Comparison of ENCODE assay signal across 11 cellular contexts in the genomic region with DNA sequence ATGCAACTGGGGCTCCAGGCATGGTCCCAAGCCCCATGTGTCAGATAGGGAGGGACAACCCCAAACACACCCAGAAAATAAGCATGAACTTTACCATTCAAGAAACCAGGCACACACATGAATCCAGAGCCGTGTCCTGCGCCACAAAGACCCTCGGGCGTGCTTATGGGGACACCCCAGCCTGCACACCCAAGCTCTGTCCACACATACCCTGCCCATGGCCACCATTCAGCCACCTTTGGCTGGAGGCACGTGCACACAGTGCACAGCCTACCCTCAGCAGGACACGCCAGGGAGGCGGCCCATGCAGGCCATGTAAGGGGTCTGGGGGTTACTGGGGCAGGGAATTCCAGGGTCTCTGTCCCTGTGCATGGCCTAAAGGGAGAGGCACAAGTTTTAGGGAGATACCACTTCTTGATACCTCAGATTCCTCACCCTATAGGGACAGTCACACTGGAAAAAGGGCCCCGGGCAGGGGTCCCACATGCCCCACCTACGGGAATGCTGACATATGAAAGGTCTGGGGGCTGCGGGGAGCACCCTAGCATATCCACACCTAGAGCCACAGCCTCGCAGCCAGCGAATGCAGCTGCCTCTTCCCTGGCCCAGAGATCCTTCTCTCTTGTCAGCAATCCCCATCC. TPM values are rescaled to one million over a fixed set of nuclear protein-coding genes. Genes with fewer than 3 reads are reported as not detected.
DNase-seq lines count a peak whose midpoint lies in the region; ATAC-seq and TF ChIP-seq lines count a peak whose summit lies in the region.
"Had no signal": no experiment of that assay in that cellular context is flagged by ENCODE, and none has a peak within 500 bp of the region (broad histone marks: within the 10 kb centered on the region; RNA-seq: fewer than 3 reads in every experiment).

No MANE protein-coding gene starts in this region.

- no peaks in the 10 kb centered on the region for H3K9me3 Mint-ChIP-seq in chondrocyte (ENCODE audit: low read depth)
- H3K9me3 Mint-ChIP-seq in stimulated activated naive B cell treated with anti-CD40 and anti-IgM and Interleukin-4, amounts not matched to agents 10 μg/mL and 1 μg/mL and 100 μg/mL, for 72 hours: no peaks in the 10 kb centered on the region
- H3K9me3 Mint-ChIP-seq in immature natural killer cell: no peaks in the 10 kb centered on the region
- H3K9me3 Mint-ChIP-seq: activated CD8-positive, alpha-beta T cell treated with anti-CD3 and anti-CD28 coated beads for 36 hours; stimulated activated naive CD8-positive, alpha-beta T cell treated with anti-CD3 and anti-CD28 coated beads, Interleukin-15, amount 100 ng/mL, for 72 hours had no signal

- peak overlapping the region; percentile 93 for H3K27ac ChIP-seq in GM23248
- H3K27ac ChIP-seq in left lung: peak overlapping the region; percentile 79 to 90

- no peaks in the 10 kb centered on the region for H3K9me2 ChIP-seq in GM23248 (ENCODE audit: insufficient read depth)

- no peaks in the 10 kb centered on the region for H4K20me1 ChIP-seq in GM23248 (ENCODE audit: insufficient read depth)

- H3K79me2 ChIP-seq in GM23248 (ENCODE audit: insufficient read depth): peaks cover 90% of the 10 kb centered on the region

- H3K9ac ChIP-seq in GM23248: peak overlapping the region; percentile 80

- in situ Hi-C loops in GM23248 (cut with MboI): no loop called here

- H3K27ac Mint-ChIP-seq in chondrocyte (ENCODE audit: unreplicated experiment): peak overlapping the region; percentile 99
- H3K27ac Mint-ChIP-seq in stimulated activated naive B cell treated with anti-CD40 and anti-IgM and Interleukin-4, amounts not matched to agents 10 μg/mL and 1 μg/mL and 100 μg/mL, for 72 hours: peak overlapping the region; percentile 95
- no peak overlapping the region for H3K27ac Mint-ChIP-seq in immature natural killer cell
- H3K27ac Mint-ChIP-seq: activated CD8-positive, alpha-beta T cell treated with anti-CD3 and anti-CD28 coated beads for 36 hours; stimulated activated naive CD8-positive, alpha-beta T cell treated with anti-CD3 and anti-CD28 coated beads, Interleukin-15, amount 100 ng/mL, for 72 hours had no signal

- H3K36me3 Mint-ChIP-seq in chondrocyte (ENCODE audit: low read depth): no peaks in the 10 kb centered on the region
- H3K36me3 Mint-ChIP-seq in stimulated activated naive B cell treated with anti-CD40 and anti-IgM and Interleukin-4, amounts not matched to agents 10 μg/mL and 1 μg/mL and 100 μg/mL, for 72 hours: peaks cover 11 to 18% of the 10 kb centered on the region in 2 donors
- peaks cover 0 to 3% (median 0%) of the 10 kb centered on the region in 3 donors for H3K36me3 Mint-ChIP-seq in immature natural killer cell

- H3K4me3 Mint-ChIP-seq in chondrocyte (ENCODE audit: unreplicated experiment) (peak overlapping the region; percentile 74), immature natural killer cell (no peak overlapping the region)
- peak overlapping the region in 1 of 2 donors; percentile 78 for H3K4me3 Mint-ChIP-seq in stimulated activated naive B cell treated with anti-CD40 and anti-IgM and Interleukin-4, amounts not matched to agents 10 μg/mL and 1 μg/mL and 100 μg/mL, for 72 hours
- H3K4me3 Mint-ChIP-seq: activated CD8-positive, alpha-beta T cell treated with anti-CD3 and anti-CD28 coated beads for 36 hours; stimulated activated naive CD8-positive, alpha-beta T cell treated with anti-CD3 and anti-CD28 coated beads, Interleukin-15, amount 100 ng/mL, for 72 hours had no signal

- H3K27me3 Mint-ChIP-seq in chondrocyte (ENCODE audit: low read depth) (no peaks in the 10 kb centered on the region), immature natural killer cell (ENCODE audit: low read depth in 3 of 3) (no peaks in the 10 kb centered on the region)
- no peaks in the 10 kb centered on the region for H3K27me3 Mint-ChIP-seq in stimulated activated naive B cell treated with anti-CD40 and anti-IgM and Interleukin-4, amounts not matched to agents 10 μg/mL and 1 μg/mL and 100 μg/mL, for 72 hours
- H3K27me3 Mint-ChIP-seq: activated CD8-positive, alpha-beta T cell treated with anti-CD3 and anti-CD28 coated beads for 36 hours; stimulated activated naive CD8-positive, alpha-beta T cell treated with anti-CD3 and anti-CD28 coated beads, Interleukin-15, amount 100 ng/mL, for 72 hours had no signal

- H3K27me3 ChIP-seq in GM23248 (replicated peaks; ENCODE audit: insufficient read depth) (no peaks in the 10 kb centered on the region), left lung (no peaks in the 10 kb centered on the region)

- intact Hi-C loops in left lung (cut with DNase I) (no loop called here), posterior vena cava (cut with DNase I) (loop anchor here in 1 of 2 donors (10.0 kb wide), 1 partner anchor 60 kb away; no protein-coding TSS in a partner anchor)

- DNase-seq in GM23248: no peak
- DNase-seq in chondrocyte (ENCODE audit: low spot score): no peak
- no peak for DNase-seq in left lung
- no peak for DNase-seq in stimulated activated naive B cell treated with anti-CD40 and anti-IgM and Interleukin-4, amounts not matched to agents 10 μg/mL and 1 μg/mL and 100 μg/mL, for 72 hours
- no peak for DNase-seq in SIG-M5 treated with dmso at 0.1 percent for 504 hours (lab: John Stamatoyannopoulos, UW; ENCODE audit: unreplicated experiment)
- no peak for DNase-seq in immature natural killer cell
- DNase-seq in posterior vena cava (ENCODE audit: low spot score): no peak
- DNase-seq: activated CD8-positive, alpha-beta T cell treated with anti-CD3 and anti-CD28 coated beads for 36 hours; NCI-H2029 treated with DMSO at 0.1 percent for 48 hours; stimulated activated naive CD8-positive, alpha-beta T cell treated with anti-CD3 and anti-CD28 coated beads, Interleukin-15, amount 100 ng/mL, for 72 hours had no signal

- H2AFZ ChIP-seq in GM23248: no peak overlapping the region

- H3K4me1 Mint-ChIP-seq in chondrocyte (ENCODE audit: low read depth) (peaks cover 78% of the 10 kb centered on the region), immature natural killer cell (peaks cover 45 to 53% of the 10 kb centered on the region in 2 donors)
- H3K4me1 Mint-ChIP-seq in stimulated activated naive B cell treated with anti-CD40 and anti-IgM and Interleukin-4, amounts not matched to agents 10 μg/mL and 1 μg/mL and 100 μg/mL, for 72 hours: peaks cover 54 to 89% of the 10 kb centered on the region in 2 donors

- peaks cover 67% of the 10 kb centered on the region for H3F3A ChIP-seq in GM23248 (ENCODE audit: insufficient read depth)

- TF ChIP-seq CTCF in chondrocyte (IDR thresholded peaks at IDR 0.05): no peak
- TF ChIP-seq CTCF in left lung (IDR thresholded peaks at IDR 0.05): no peak

- 77 to 85% methylated on average over 9 to 12 of the region's 12 CpGs for WGBS in GM23248 (ENCODE audit: low coverage in 1 of 2, low lambda C conversion rate in 2 of 2, missing lambda C conversion rate in 2 of 2), 2 experiments

- ATAC-seq in left lung: peak; percentile 4
- ATAC-seq in stimulated activated naive B cell treated with anti-CD40 and anti-IgM and Interleukin-4, amounts not matched to agents 10 μg/mL and 1 μg/mL and 100 μg/mL, for 72 hours (replicated peaks): no peak
- no peak for ATAC-seq in HG03439 (IDR thresholded peaks at IDR 0.05; ENCODE audit: unreplicated experiment)
- ATAC-seq: activated CD8-positive, alpha-beta T cell treated with anti-CD3 and anti-CD28 coated beads for 36 hours; stimulated activated naive CD8-positive, alpha-beta T cell treated with anti-CD3 and anti-CD28 coated beads, Interleukin-15, amount 100 ng/mL, for 72 hours had no signal

- H3K4me1 ChIP-seq in GM23248 (ENCODE audit: insufficient read depth) (peaks cover 87% of the 10 kb centered on the region), left lung (peaks cover 59 to 95% of the 10 kb centered on the region in 2 donors)

- H3K36me3 ChIP-seq in GM23248 (ENCODE audit: low read depth): no peaks in the 10 kb centered on the region
- H3K36me3 ChIP-seq in left lung: no peaks in the 10 kb centered on the region

- H3K4me3 ChIP-seq in GM23248 (peak overlapping the region; percentile 61), left lung (peak overlapping the region in 1 of 2 donors; percentile 13)

- peak overlapping the region; percentile 87 for H3K4me2 ChIP-seq in GM23248 (ENCODE audit: unreplicated experiment)

- H3K9me3 ChIP-seq in GM23248 (ENCODE audit: low read depth) (no peaks in the 10 kb centered on the region), left lung (no peaks in the 10 kb centered on the region)

RNA-seq across cellular contexts. Expression of a gene that starts 20.6 kb away (rescaled TPM):
- total RNA-seq in GM23248 (2014; rRNA removed; shearing (Covaris generic)): 35.5 and 43.7 TPM in 2 replicates
- 36.0 and 36.5 TPM in 2 replicates for polyA plus RNA-seq in GM23248 (2016; fragmentation: Nextera tagmentation; extraction: Ambion mirVana)
- 58.9 to 93.4 TPM (median 82.1 TPM) in 3 replicates for total RNA-seq in chondrocyte
- total RNA-seq in left lung: 100 to 1,000 TPM; 119 to 149 TPM
- 10 to 100 TPM; 18.4 to 31.6 (median 23.0) TPM for polyA plus RNA-seq in immature natural killer cell
- 10 to 100 TPM; 71.8 to 85.6 TPM for total RNA-seq in posterior vena cava

Comparison
In these comparisons a context has a peak if more than half of its experiments do, and no peak if none do; other contexts are left out.
1. H3K27ac Mint-ChIP-seq: peak in chondrocyte (single experiment) and stimulated activated naive B cell treated with anti-CD40 and anti-IgM and Interleukin-4, amounts not matched to agents 10 μg/mL and 1 μg/mL and 100 μg/mL, for 72 hours (single experiment); none in immature natural killer cell (0 of 6).